9 cellular contexts compared by ENCODE assay signal in the genomic region with DNA sequence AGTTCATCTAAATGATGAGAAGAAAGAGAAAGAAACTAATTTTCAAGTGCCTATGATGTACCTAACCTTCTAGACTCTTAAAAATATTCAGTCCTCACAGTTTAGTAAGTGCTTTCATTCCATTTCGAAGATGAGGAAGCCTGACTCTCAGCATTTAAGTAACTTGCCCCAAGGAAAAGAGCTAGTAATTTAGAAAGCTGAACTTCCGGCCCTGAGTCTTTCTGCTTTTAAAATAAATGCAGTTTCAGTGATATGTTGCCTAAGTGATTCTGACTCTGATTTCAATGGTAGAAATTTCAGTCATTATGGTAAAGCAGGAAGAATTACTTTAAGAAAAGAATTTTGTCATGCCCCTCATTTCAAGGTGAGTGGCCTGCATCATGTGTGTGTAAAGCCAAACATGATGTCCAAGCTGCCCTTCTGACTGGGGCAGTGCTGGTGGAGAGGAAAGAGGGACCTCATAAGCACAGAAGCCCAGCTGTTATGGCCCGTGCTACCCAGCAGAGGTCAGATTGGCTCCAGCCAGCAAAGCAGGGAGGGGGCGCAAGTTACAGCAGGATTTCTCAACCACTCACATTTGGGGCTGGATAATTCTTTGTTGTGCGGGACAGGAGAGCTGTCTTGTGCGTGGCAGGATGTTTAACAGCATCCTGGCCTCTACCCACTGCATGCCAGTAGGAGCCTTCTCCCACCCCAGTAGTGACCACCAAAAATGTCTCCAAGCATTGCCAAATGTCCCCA. TPM values are rescaled to one million over a fixed set of nuclear protein-coding genes. Genes with fewer than 3 reads are reported as not detected.
DNase-seq lines count a peak whose midpoint lies in the region; ATAC-seq and TF ChIP-seq lines count a peak whose summit lies in the region.
"Had no signal": no experiment of that assay in that cellular context is flagged by ENCODE, and none has a peak within 500 bp of the region (broad histone marks: within the 10 kb centered on the region; RNA-seq: fewer than 3 reads in every experiment).

No MANE protein-coding gene starts in this region.

- no peak overlapping the region for H3K4me3 ChIP-seq in right lobe of liver

- no peak overlapping the region for H3K27ac Mint-ChIP-seq in activated naive CD4-positive, alpha-beta T cell treated with anti-CD3 and anti-CD28 coated beads, Interleukin-2, amount 50 U/mL, for 72 hours
- H3K27ac Mint-ChIP-seq: T-helper 1 cell treated with Interleukin-12 subunit alpha and Interleukin-12 subunit beta and Interleukin-4 antibody, amounts not matched to agents 30 μg/mL and 1 μg/mL, for 36 hours had no signal

- H3K9me3 Mint-ChIP-seq in activated naive CD4-positive, alpha-beta T cell treated with anti-CD3 and anti-CD28 coated beads, Interleukin-2, amount 50 U/mL, for 72 hours, result no peaks in the 10 kb centered on the region
- H3K9me3 Mint-ChIP-seq: T-helper 1 cell treated with Interleukin-12 subunit alpha and Interleukin-12 subunit beta and Interleukin-4 antibody, amounts not matched to agents 30 μg/mL and 1 μg/mL, for 36 hours had no signal

- no peaks in the 10 kb centered on the region for H3K9me3 ChIP-seq in right lobe of liver

- TF ChIP-seq CTCF in right lobe of liver (IDR thresholded peaks at IDR 0.05), result peak in 2 of 4 donors; percentile 14 to 18

- no peak overlapping the region for H3K27ac ChIP-seq in right lobe of liver

- H3K36me3 ChIP-seq in right lobe of liver, result no peaks in the 10 kb centered on the region

- peak; percentile 28 for DNase-seq in COLO829 (ENCODE audit: low spot score)
- DNase-seq in HT-29 (ENCODE audit: low spot score), result peak; percentile 18
- DNase-seq in cerebellar cortex (ENCODE audit: low spot score), result peak; percentile 26
- DNase-seq in right lobe of liver, result no peak
- DNase-seq in DMS79 treated with DMSO at 0.1 percent for 48 hours (lab: John Stamatoyannopoulos, UW), result no peak
- no peak for DNase-seq in NCI-H524 (lab: John Stamatoyannopoulos, UW)
- DNase-seq in activated naive CD4-positive, alpha-beta T cell treated with anti-CD3 and anti-CD28 coated beads, Interleukin-2, amount 50 U/mL, for 72 hours (ENCODE audit: low spot score in 2 of 2), result no peak

- ATAC-seq in right lobe of liver (peak; percentile 33 to 50 (median 42)), HG03108 (IDR thresholded peaks at IDR 0.05; ENCODE audit: unreplicated experiment) (no peak)
- ATAC-seq in activated naive CD4-positive, alpha-beta T cell treated with anti-CD3 and anti-CD28 coated beads, Interleukin-2, amount 50 U/mL, for 72 hours, result no peak

- intact Hi-C loops in right lobe of liver (cut with DNase I), result no loop called here

- no peaks in the 10 kb centered on the region for H3K36me3 Mint-ChIP-seq in activated naive CD4-positive, alpha-beta T cell treated with anti-CD3 and anti-CD28 coated beads, Interleukin-2, amount 50 U/mL, for 72 hours

- 46% methylated on average over 3 of the region's 6 CpGs for WGBS in right lobe of liver (ENCODE audit: insufficient coverage, low coverage, low lambda C conversion rate, missing lambda C conversion rate)

- H3K27me3 ChIP-seq in right lobe of liver, result no peaks in the 10 kb centered on the region

- H3K4me1 ChIP-seq in right lobe of liver, result no peaks in the 10 kb centered on the region

- TF ChIP-seq POLR2A in right lobe of liver (IDR thresholded peaks at IDR 0.05), result no peak

RNA-seq across cellular contexts. Expression of a gene that starts 10.7 kb away (rescaled TPM):
- not detected in 2 replicates for total RNA-seq in HT-29 (2014; rRNA removed; shearing (Covaris generic))
- not detected for total RNA-seq in right lobe of liver
- total RNA-seq in activated naive CD4-positive, alpha-beta T cell treated with anti-CD3 and anti-CD28 coated beads, Interleukin-2, amount 50 U/mL, for 72 hours, result not detected

RNA-seq across cellular contexts. Expression of a gene that starts 28.2 kb away (rescaled TPM):
- not detected in 2 replicates for total RNA-seq in HT-29 (2014; rRNA removed; shearing (Covaris generic))
- total RNA-seq in right lobe of liver, result under 1 TPM in 1 of 6 experiments, not detected in 5; 0.25 TPM
- total RNA-seq in activated naive CD4-positive, alpha-beta T cell treated with anti-CD3 and anti-CD28 coated beads, Interleukin-2, amount 50 U/mL, for 72 hours, result not detected

RNA-seq across cellular contexts. Expression of a gene that starts 43.0 kb away (rescaled TPM):
- total RNA-seq in HT-29 (2014; rRNA removed; shearing (Covaris generic)), result 31.6 and 38.7 TPM in 2 replicates
- 10 to 100 TPM; 11.5 to 45.7 (median 18.0) TPM for total RNA-seq in right lobe of liver
- 10 to 100 TPM; 37.2 to 53.7 TPM for total RNA-seq in activated naive CD4-positive, alpha-beta T cell treated with anti-CD3 and anti-CD28 coated beads, Interleukin-2, amount 50 U/mL, for 72 hours

RNA-seq across cellular contexts. Expression of a gene that starts 46.6 kb away (rescaled TPM):
- total RNA-seq in HT-29 (2014; rRNA removed; shearing (Covaris generic)), result not detected in 2 replicates
- 1 to 10 TPM in 1 of 6 experiments, under 1 TPM in 5; 0.22 to 1.7 (median 0.36) TPM for total RNA-seq in right lobe of liver
- total RNA-seq in activated naive CD4-positive, alpha-beta T cell treated with anti-CD3 and anti-CD28 coated beads, Interleukin-2, amount 50 U/mL, for 72 hours, result not detected

Comparison
In these comparisons a context has a peak if more than half of its experiments do, and no peak if none do; other contexts are left out.
1. DNase-seq: peak in COLO829 (single experiment), HT-29 (single experiment) and cerebellar cortex (single experiment); none in right lobe of liver (0 of 3), DMS79 treated with DMSO at 0.1 percent for 48 hours (single experiment), NCI-H524 (0 of 2) and activated naive CD4-positive, alpha-beta T cell treated with anti-CD3 and anti-CD28 coated beads, Interleukin-2, amount 50 U/mL, for 72 hours (0 of 2).
2. ATAC-seq: peak in right lobe of liver (4 of 4); none in HG03108 (single experiment) and activated naive CD4-positive, alpha-beta T cell treated with anti-CD3 and anti-CD28 coated beads, Interleukin-2, amount 50 U/mL, for 72 hours (0 of 2).